9 cellular contexts compared by ENCODE assay signal in genomic region chr17:2724783-2725164, GRCh38. TPM values are rescaled to one million over a fixed set of nuclear protein-coding genes. Genes with fewer than 3 reads are reported as not detected.
DNase-seq lines count a peak whose midpoint lies in the region; ATAC-seq, FAIRE-seq and TF ChIP-seq lines count a peak whose summit lies in the region.
"Had no signal": no experiment of that assay in that cellular context is flagged by ENCODE, and none has a peak within 500 bp of the region (broad histone marks: within the 10 kb centered on the region; RNA-seq: fewer than 3 reads in every experiment).

No MANE protein-coding gene starts in this region.

- H3K27ac Mint-ChIP-seq in stimulated activated naive CD8-positive, alpha-beta T cell treated with anti-CD3 and anti-CD28 coated beads, Interleukin-15, amount 100 ng/mL, for 72 hours = no peak overlapping the region

- no TSS peak for BruUV-seq in HepG2 (replicated peaks; lab: Mats Ljungman, UMichigan)

- H3K36me3 ChIP-seq in BLaER1 (no peaks in the 10 kb centered on the region), HepG2 (replicated peaks in 1 of 2; ENCODE audit: control insufficient read depth in 1 of 2, insufficient read depth in 2 of 2, low read length in 2 of 2) (no peaks in the 10 kb centered on the region)

- no peaks in the 10 kb centered on the region for H3K9me3 Mint-ChIP-seq in stimulated activated naive CD8-positive, alpha-beta T cell treated with anti-CD3 and anti-CD28 coated beads, Interleukin-15, amount 100 ng/mL, for 72 hours

- no peak for TF ChIP-seq CTCF in cardiac fibroblast (IDR thresholded peaks at IDR 0.05; ENCODE audit: low read depth, low read length)
- peak; percentile 50; the same call in 1 of the 2 replicates for TF ChIP-seq CTCF in HepG2 (CRISPR knock-in tag; IDR thresholded peaks at IDR 0.05)

- in situ Hi-C loops in HepG2 (cut with HindIII; ENCODE audit: extremely low pct_ligation_motif_present, low pct_unique_long_range_greater_than_20kb) = no loop called here

- no peak overlapping the region for H3K9ac ChIP-seq in BLaER1
- H3K9ac ChIP-seq in HepG2 (ENCODE audit: insufficient read depth, low read depth, low read length) = no peak overlapping the region

- H3K4me2 ChIP-seq in BLaER1 (peak overlapping the region; percentile 64), HepG2 (ENCODE audit: low read depth, low read length) (no peak overlapping the region; the same call in 1 of the 2 replicates)

- POLR2A ChIA-PET in HepG2 (lab: Yijun Ruan, JAX) = interaction anchor here (1.1 kb wide), 1 partner anchor 15 kb away, joined by 7 read pairs; no protein-coding TSS in a partner anchor

- 7% methylated on average over 3 of the region's 40 CpGs for WGBS in HepG2 (ENCODE audit: low lambda C conversion rate)

- TF ChIP-seq POLR2A in HepG2 (IDR thresholded peaks at IDR 0.05; ENCODE audit: insufficient read depth in 1 of 2, low read depth in 2 of 2, low read length in 2 of 2) (no peak), H54 (IDR thresholded peaks at IDR 0.05; ENCODE audit: low read depth, low read length) (no peak)

- H2AFZ ChIP-seq in HepG2 (ENCODE audit: low read length) = no peak overlapping the region

- H3K4me3 ChIP-seq in BLaER1 = 0 out of 2 replicates have a peak overlapping the region, but pooled peaks have one; percentile 31
- no peak overlapping the region for H3K4me3 ChIP-seq in cardiac fibroblast (replicated peaks in 1 of 2; ENCODE audit: low read depth in 2 of 2, low read length in 2 of 2)
- H3K4me3 ChIP-seq in HepG2 (replicated peaks in 1 of 3; ENCODE audit: insufficient read depth in 1 of 3, low read depth in 2 of 3, low read length in 3 of 3) = no peak overlapping the region; a peak in 1 of 6 replicates

- TF ChIP-seq EP300 in HepG2 (IDR thresholded peaks at IDR 0.05; ENCODE audit: low read depth in 2 of 2, low read length in 2 of 2) = no peak
- no peak for TF ChIP-seq EP300 in HepG2 (CRISPR knock-in tag; IDR thresholded peaks at IDR 0.05; ENCODE audit: borderline replicate concordance)

- DNase-seq in NOMO-1 treated with DMSO at 0.1 percent for 48 hours (lab: John Stamatoyannopoulos, UW; ENCODE audit: unreplicated experiment) (peak; percentile 40), cardiac fibroblast (ENCODE audit: low read depth in 2 of 2) (peak; percentile 29 to 41), HepG2 (ENCODE audit: low spot score) (no peak), H54 (ENCODE audit: insufficient read length, low spot score) (no peak), kidney glomerular epithelial cell (lab: John Stamatoyannopoulos, UW) (no peak), NCI-H1930 (lab: John Stamatoyannopoulos, UW) (no peak)
- DNase-seq in stimulated activated naive CD8-positive, alpha-beta T cell treated with anti-CD3 and anti-CD28 coated beads, Interleukin-15, amount 100 ng/mL, for 72 hours = peak; percentile 41 to 43

- H3K27me3 ChIP-seq in BLaER1 = peaks cover 57% of the 10 kb centered on the region
- H3K27me3 ChIP-seq in HepG2 (ENCODE audit: control insufficient read depth in 1 of 2, insufficient read depth in 2 of 2, low read length in 2 of 2) = peaks cover 7 to 24% of the 10 kb centered on the region in 2 experiments; a peak in 4 of 5 replicates

- H3K4me3 Mint-ChIP-seq in stimulated activated naive CD8-positive, alpha-beta T cell treated with anti-CD3 and anti-CD28 coated beads, Interleukin-15, amount 100 ng/mL, for 72 hours = peak overlapping the region; percentile 29 to 60

- H3K4me1 ChIP-seq in BLaER1 (peaks cover 8% of the 10 kb centered on the region), HepG2 (ENCODE audit: insufficient read depth, low read length) (no peaks in the 10 kb centered on the region)

- peaks cover 24% of the 10 kb centered on the region for H3K4me1 Mint-ChIP-seq in stimulated activated naive CD8-positive, alpha-beta T cell treated with anti-CD3 and anti-CD28 coated beads, Interleukin-15, amount 100 ng/mL, for 72 hours

- FAIRE-seq in HepG2 (lab: Jason Lieb, UNC) (no peak), H54 (lab: Jason Lieb, UNC) (no peak)

- ATAC-seq in HepG2 = peak; percentile 77
- ATAC-seq in stimulated activated naive CD8-positive, alpha-beta T cell treated with anti-CD3 and anti-CD28 coated beads, Interleukin-15, amount 100 ng/mL, for 72 hours = peak; percentile 81

- peak; percentile 53 for TF ChIP-seq RAD21 in HepG2 (CRISPR knock-in tag; IDR thresholded peaks at IDR 0.05)

- no peak overlapping the region for H3K27ac ChIP-seq in BLaER1
- no peak overlapping the region for H3K27ac ChIP-seq in HepG2 (ENCODE audit: extremely low read length, insufficient read depth, low read length)

- intact Hi-C loops in HepG2 (cut with micrococcal nuclease; ENCODE audit: unreplicated experiment) = no loop called here

- H3K79me2 ChIP-seq in HepG2 (ENCODE audit: insufficient read depth, low read length) = no peaks in the 10 kb centered on the region

- peaks cover 10% of the 10 kb centered on the region for H4K20me1 ChIP-seq in BLaER1
- no peaks in the 10 kb centered on the region for H4K20me1 ChIP-seq in HepG2 (ENCODE audit: insufficient read depth, low read length)

- H3K9me3 ChIP-seq in BLaER1 (no peaks in the 10 kb centered on the region), HepG2 (ENCODE audit: low read length) (no peaks in the 10 kb centered on the region)

- peaks cover 53% of the 10 kb centered on the region for H3K27me3 Mint-ChIP-seq in stimulated activated naive CD8-positive, alpha-beta T cell treated with anti-CD3 and anti-CD28 coated beads, Interleukin-15, amount 100 ng/mL, for 72 hours

- CTCF ChIA-PET in HepG2 (lab: Yijun Ruan, JAX; ENCODE audit: low intra/inter-chr PET ratio, low total read pairs) = no interaction called here

TF ChIP-seq in HepG2, 621 proteins besides CTCF, POLR2A, EP300 and RAD21 (continues in another document):
- TF ChIP-seq ATF7-NPFF (CRISPR knock-in tag; IDR thresholded peaks at IDR 0.05; ENCODE audit: low read depth) (peak; percentile 61; the same call in 1 of the 2 replicates), MYC (CRISPR knock-in tag; IDR thresholded peaks at IDR 0.05; ENCODE audit: borderline replicate concordance) (peak; percentile 68; the same call in 1 of the 2 replicates), SPEN (CRISPR knock-in tag; IDR thresholded peaks at IDR 0.05; ENCODE audit: low read depth) (0 out of 2 replicates have a peak, but pooled peaks have one; percentile 21), ZSCAN31 (CRISPR knock-in tag; IDR thresholded peaks at IDR 0.05; ENCODE audit: low read depth) (peak; percentile 29; the same call in 1 of the 2 replicates), MIXL1 (CRISPR knock-in tag; IDR thresholded peaks at IDR 0.05) (no peak), RNF2 (conservative IDR thresholded peaks at IDR 0.05; ENCODE audit: low read depth) (0 out of 2 replicates have a peak, but pooled peaks have one; percentile 43), ZNF768 (CRISPR knock-in tag; IDR thresholded peaks at IDR 0.05) (peak; percentile 42; the same call in 1 of the 2 replicates), POLR2AphosphoS5 (IDR thresholded peaks at IDR 0.05; ENCODE audit: low read depth, low read length) (no peak), MED8 (CRISPR knock-in tag; IDR thresholded peaks at IDR 0.05; ENCODE audit: insufficient replicate concordance) (no peak), ZBTB21 (CRISPR knock-in tag; IDR thresholded peaks at IDR 0.05) (no peak)

RNA-seq across cellular contexts. Expression of gene CLUH, which starts 13.2 kb away (rescaled TPM):
- total RNA-seq in HepG2 (2016; rRNA removed; fragmentation: Illumina TruSeq; extraction: Trizol) = 49.8 and 60.5 TPM in 2 replicates
- total RNA-seq in HepG2 (2016; cell fraction: cytosol; rRNA removed; fragmentation: Illumina TruSeq; extraction: Trizol; ENCODE audit: low read depth) = 11.3 and 11.7 TPM in 2 replicates
- total RNA-seq in HepG2 (2016; cell fraction: insoluble cytoplasmic fraction; rRNA removed; fragmentation: Illumina TruSeq; extraction: Trizol) = 45.0 and 62.9 TPM in 2 replicates
- 16.8 and 17.9 TPM in 2 replicates for total RNA-seq in HepG2 (2016; cell fraction: membrane; rRNA removed; fragmentation: Illumina TruSeq; extraction: Trizol)
- 62.8 and 64.0 TPM in 2 replicates for total RNA-seq in HepG2 (2016; cell fraction: nucleus; rRNA removed; fragmentation: Illumina TruSeq; extraction: Trizol)
- 30.9 and 45.5 TPM in 2 replicates for polyA plus RNA-seq in HepG2 (2011; rRNA removed)
- 12.6 and 25.6 TPM in 2 replicates for polyA plus RNA-seq in HepG2 (2011; cell fraction: cytosol; rRNA removed)
- polyA plus RNA-seq in HepG2 (2011; cell fraction: nucleus; rRNA removed) = 461 and 635 TPM in 2 replicates
- 51.7 and 79.2 TPM in 2 replicates for polyA plus RNA-seq in HepG2 (2012)
- 3.2 and 3.5 TPM in 2 replicates for polyA plus RNA-seq in HepG2 (2016; cell fraction: cytosol; fragmentation: Illumina TruSeq; extraction: Trizol; ENCODE audit: low read depth)
- polyA plus RNA-seq in HepG2 (2016; cell fraction: insoluble cytoplasmic fraction; fragmentation: Illumina TruSeq; extraction: Trizol; ENCODE audit: low read depth) = 34.8 and 48.7 TPM in 2 replicates
- 7.2 and 8.4 TPM in 2 replicates for polyA plus RNA-seq in HepG2 (2016; cell fraction: membrane; fragmentation: Illumina TruSeq; extraction: Trizol; ENCODE audit: low read depth)
- polyA plus RNA-seq in HepG2 (2016; cell fraction: nucleus; fragmentation: Illumina TruSeq; extraction: Trizol; ENCODE audit: insufficient read depth, low read depth) = 175 and 188 TPM in 2 replicates
- polyA minus RNA-seq in HepG2 (2011; rRNA and poly(A)+ RNA removed; ENCODE audit: low replicate concordance) = 37.7 and 94.5 TPM in 2 replicates
- polyA minus RNA-seq in HepG2 (2011; cell fraction: cytosol; rRNA and poly(A)+ RNA removed) = 30.1 and 31.9 TPM in 2 replicates
- polyA minus RNA-seq in HepG2 (2011; cell fraction: nucleus; rRNA and poly(A)+ RNA removed) = 48.6 and 55.4 TPM in 2 replicates

RNA-seq across cellular contexts. Expression of gene CCDC92B, which starts 24.7 kb away (rescaled TPM):
- not detected in 2 replicates for total RNA-seq in HepG2 (2016; rRNA removed; fragmentation: Illumina TruSeq; extraction: Trizol)
- not detected in 2 replicates for total RNA-seq in HepG2 (2016; cell fraction: cytosol; rRNA removed; fragmentation: Illumina TruSeq; extraction: Trizol; ENCODE audit: low read depth)
- total RNA-seq in HepG2 (2016; cell fraction: insoluble cytoplasmic fraction; rRNA removed; fragmentation: Illumina TruSeq; extraction: Trizol) = not detected in 2 replicates
- total RNA-seq in HepG2 (2016; cell fraction: membrane; rRNA removed; fragmentation: Illumina TruSeq; extraction: Trizol) = not detected in 2 replicates
- not detected in 2 replicates for total RNA-seq in HepG2 (2016; cell fraction: nucleus; rRNA removed; fragmentation: Illumina TruSeq; extraction: Trizol)
- not detected in 2 replicates for polyA plus RNA-seq in HepG2 (2011; rRNA removed)
- polyA plus RNA-seq in HepG2 (2011; cell fraction: cytosol; rRNA removed) = not detected in 2 replicates
- polyA plus RNA-seq in HepG2 (2011; cell fraction: nucleus; rRNA removed) = not detected in 2 replicates
- polyA plus RNA-seq in HepG2 (2012) = 0.04 TPM in 1 of 2 replicates, not detected in the other
- not detected in 2 replicates for polyA plus RNA-seq in HepG2 (2016; cell fraction: cytosol; fragmentation: Illumina TruSeq; extraction: Trizol; ENCODE audit: low read depth)
- polyA plus RNA-seq in HepG2 (2016; cell fraction: insoluble cytoplasmic fraction; fragmentation: Illumina TruSeq; extraction: Trizol; ENCODE audit: low read depth) = not detected in 2 replicates
- not detected in 2 replicates for polyA plus RNA-seq in HepG2 (2016; cell fraction: membrane; fragmentation: Illumina TruSeq; extraction: Trizol; ENCODE audit: low read depth)
- polyA plus RNA-seq in HepG2 (2016; cell fraction: nucleus; fragmentation: Illumina TruSeq; extraction: Trizol; ENCODE audit: insufficient read depth, low read depth) = not detected in 2 replicates
- 2.1 TPM in 1 of 2 replicates, not detected in the other for polyA minus RNA-seq in HepG2 (2011; rRNA and poly(A)+ RNA removed; ENCODE audit: low replicate concordance)
- polyA minus RNA-seq in HepG2 (2011; cell fraction: cytosol; rRNA and poly(A)+ RNA removed) = not detected in 2 replicates
- polyA minus RNA-seq in HepG2 (2011; cell fraction: nucleus; rRNA and poly(A)+ RNA removed) = not detected in 2 replicates
- total RNA-seq: activated CD8-positive, alpha-beta memory T cell treated with anti-CD3 and anti-CD28 coated beads for 36 hours had no signal

Comparison
In these comparisons a context has a peak if more than half of its experiments do, and no peak if none do; other contexts are left out.
1. DNase-seq: peak in NOMO-1 treated with DMSO at 0.1 percent for 48 hours (single experiment), cardiac fibroblast (2 of 2) and stimulated activated naive CD8-positive, alpha-beta T cell treated with anti-CD3 and anti-CD28 coated beads, Interleukin-15, amount 100 ng/mL, for 72 hours (2 of 2); none in HepG2 (single experiment), H54 (single experiment), kidney glomerular epithelial cell (single experiment) and NCI-H1930 (0 of 2).